ENCODE assay signal across 8 cellular contexts in genomic region chr16:30353438-30354129, GRCh38. TPM values are rescaled to one million over a fixed set of nuclear protein-coding genes. Genes with fewer than 3 reads are reported as not detected.
DNase-seq lines count a peak whose midpoint lies in the region; ATAC-seq, FAIRE-seq and TF ChIP-seq lines count a peak whose summit lies in the region.

No MANE protein-coding gene starts in this region.

- FAIRE-seq in GM12878 (lab: Jason Lieb, UNC): no peak

- SMC1A ChIA-PET in GM12878 (lab: Charles Lee; ENCODE audit: uncharacterized antibody, unreplicated experiment): interaction anchor here (0.8 to 2.0 kb wide), 3 partner anchors 11 to 261 kb away, joined by 3 to 5 read pairs (median 4); no protein-coding TSS in a partner anchor

- no peak for TF ChIP-seq POLR2A in GM12878 (IDR thresholded peaks at IDR 0.05; ENCODE audit: low read depth, low read length)

- H3K4me1 ChIP-seq in heart right ventricle: peaks cover 26 to 51% (median 40%) of the 10 kb centered on the region in 9 donors
- peaks cover 4 to 53% of the 10 kb centered on the region in 2 donors for H3K4me1 ChIP-seq in right atrium auricular region
- H3K4me1 ChIP-seq in GM12878 (ENCODE audit: control insufficient read depth, insufficient read depth, low read length): peaks cover 40% of the 10 kb centered on the region
- H3K4me1 ChIP-seq in mucosa of stomach (ENCODE audit: control insufficient read depth, insufficient read depth, low read length): peaks cover 52% of the 10 kb centered on the region
- H3K4me1 ChIP-seq in aorta (ENCODE audit: control insufficient read depth in 1 of 2, insufficient read depth in 2 of 2, low read length in 2 of 2): no peaks in the 10 kb centered on the region

- in situ Hi-C loops in GM12878 (cut with MboI): no loop called here

- H3K36me3 ChIP-seq in heart right ventricle: peaks cover 0 to 66% (median 36%) of the 10 kb centered on the region in 9 donors
- H3K36me3 ChIP-seq in right atrium auricular region: peaks cover 48% of the 10 kb centered on the region
- H3K36me3 ChIP-seq in GM12878 (ENCODE audit: control insufficient read depth in 2 of 2, insufficient read depth in 2 of 2, low read length in 1 of 2): peaks cover 3 to 17% of the 10 kb centered on the region in 2 experiments
- peaks cover 30% of the 10 kb centered on the region for H3K36me3 ChIP-seq in mucosa of stomach (ENCODE audit: control insufficient read depth, insufficient read depth, low read length)
- H3K36me3 ChIP-seq in aorta (ENCODE audit: control insufficient read depth in 1 of 2, insufficient read depth in 2 of 2, low read length in 1 of 2): peaks cover 0 to 6% of the 10 kb centered on the region in 2 donors

- peaks cover 18% of the 10 kb centered on the region for H3K79me2 ChIP-seq in GM12878 (ENCODE audit: control insufficient read depth, insufficient read depth, low read length)

- peak overlapping the region; percentile 99; the same call in 1 of the 2 replicates for H3K4me2 ChIP-seq in GM12878 (ENCODE audit: control insufficient read depth, insufficient read depth)

- intact Hi-C loops in heart right ventricle (cut with DNase I): loop anchor here in 2 of 10 donors (10.0 kb wide), 2 partner anchors 51 to 61 kb away; partner anchors contain the start of gene ZNF771 (in 1 of the 2)
- intact Hi-C loops in GM12878 (cut with micrococcal nuclease; ENCODE audit: unreplicated experiment): loop anchor here (2.0 to 10.0 kb wide), 2 partner anchors 17 to 259 kb away; partner anchors contain the start of genes TBC1D10B, TBX6 and YPEL3
- intact Hi-C loops in aorta (cut with DNase I): loop anchor here in 1 of 2 donors (2.0 kb wide), 1 partner anchor 19 kb away; no protein-coding TSS in a partner anchor

- H3K9me3 ChIP-seq in heart right ventricle: no peaks in the 10 kb centered on the region
- H3K9me3 ChIP-seq in right atrium auricular region: no peaks in the 10 kb centered on the region
- no peaks in the 10 kb centered on the region for H3K9me3 ChIP-seq in GM12878 (replicated peaks; ENCODE audit: control insufficient read depth, insufficient read depth, low read length)
- no peaks in the 10 kb centered on the region for H3K9me3 ChIP-seq in mucosa of stomach (ENCODE audit: control insufficient read depth, low read length)
- H3K9me3 ChIP-seq in aorta (ENCODE audit: control insufficient read depth, low read length): no peaks in the 10 kb centered on the region

- H3K27me3 ChIP-seq in heart right ventricle (no peaks in the 10 kb centered on the region), right atrium auricular region (no peaks in the 10 kb centered on the region), GM12878 (replicated peaks in 1 of 2; ENCODE audit: control insufficient read depth in 2 of 2, insufficient read depth in 2 of 2, low read length in 1 of 2) (no peaks in the 10 kb centered on the region), mucosa of stomach (ENCODE audit: control insufficient read depth, insufficient read depth, low read length) (no peaks in the 10 kb centered on the region), aorta (ENCODE audit: control insufficient read depth in 1 of 2, insufficient read depth in 2 of 2, low read length in 1 of 2) (no peaks in the 10 kb centered on the region)

- TF ChIP-seq EP300 in GM12878 (IDR thresholded peaks at IDR 0.05; ENCODE audit: borderline replicate concordance in 1 of 2, control insufficient read depth in 1 of 2, low read depth in 2 of 2, low read length in 2 of 2): no peak

- 89 to 91% methylated on average over 23 of the region's 23 CpGs for WGBS in heart right ventricle, 2 donors
- 88% methylated on average over 21 of the region's 23 CpGs for WGBS in GM12878 (ENCODE audit: insufficient coverage, insufficient replicate concordance, low lambda C conversion rate, missing lambda C conversion rate)
- 89 to 91% methylated on average over 20 to 23 of the region's 23 CpGs for WGBS in aorta, 2 donors

- TF ChIP-seq CTCF in heart right ventricle (IDR thresholded peaks at IDR 0.05): no peak
- no peak for TF ChIP-seq CTCF in right atrium auricular region (IDR thresholded peaks at IDR 0.05)
- TF ChIP-seq CTCF in GM12878 (IDR thresholded peaks at IDR 0.05 in 2 of 3, conservative IDR thresholded peaks at IDR 0.05 in 1 of 3; ENCODE audit: control insufficient read depth in 2 of 3, extremely low read depth in 1 of 3, insufficient read depth in 1 of 3, low read depth in 3 of 3, low read length in 3 of 3): no peak

- ATAC-seq in heart right ventricle: no peak
- ATAC-seq in GM12878: no peak
- no peak for ATAC-seq in aorta (ENCODE audit: low FRiP score)

- peak overlapping the region in 6 of 10 donors; percentile 19 to 99 (median 96) for H3K27ac ChIP-seq in heart right ventricle
- H3K27ac ChIP-seq in right atrium auricular region: peak overlapping the region in 1 of 2 donors; percentile 92
- H3K27ac ChIP-seq in GM12878 (ENCODE audit: control insufficient read depth, insufficient read depth): no peak overlapping the region
- no peak overlapping the region for H3K27ac ChIP-seq in aorta (ENCODE audit: low read depth in 1 of 2, low read length in 2 of 2)

- CTCF ChIA-PET in GM12878 (lab: Yijun Ruan, JAX): interaction anchor here (0.8 to 2.8 kb wide), 6 partner anchors 16 to 262 kb away, joined by 3 to 15 read pairs (median 4); partner anchors contain the start of genes TBC1D10B and ZNF771

- H3K9ac ChIP-seq in GM12878 (ENCODE audit: control insufficient read depth, insufficient read depth, low read length) (peak overlapping the region; percentile 88; the same call in 1 of the 2 replicates), mucosa of stomach (ENCODE audit: low read length) (peak overlapping the region; percentile 88)

- RAD21 ChIA-PET in GM12878 (lab: Charles Lee; ENCODE audit: unreplicated experiment): interaction anchor here (1.1 to 4.3 kb wide), 4 partner anchors 12 to 56 kb away, joined by 3 to 33 read pairs (median 8); partner anchors contain the start of gene TBC1D10B

- POLR2A ChIA-PET in GM12878 (lab: Charles Lee): interaction anchor here (0.6 to 3.8 kb wide), 7 partner anchors 12 to 227 kb away, joined by 3 to 21 read pairs (median 4); partner anchors contain the start of genes CORO1A, SEPTIN1 and TBC1D10B

- peaks cover 8% of the 10 kb centered on the region for H4K20me1 ChIP-seq in GM12878 (ENCODE audit: control insufficient read depth, insufficient read depth)

- H3K4me3 ChIP-seq in heart right ventricle (peak overlapping the region in 5 of 10 donors; percentile 74 to 99 (median 83)), right atrium auricular region (no peak overlapping the region), GM12878 (peak overlapping the region; percentile 94; the same call in 1 of the 2 replicates), mucosa of stomach (ENCODE audit: low read length) (no peak overlapping the region), aorta (ENCODE audit: low read length in 2 of 2) (no peak overlapping the region)

- TF ChIP-seq RAD21 in GM12878 (IDR thresholded peaks at IDR 0.05; ENCODE audit: insufficient read depth, low read depth, low read length): no peak

- no peak for DNase-seq in heart right ventricle
- DNase-seq in right atrium auricular region (ENCODE audit: low spot score): no peak
- no peak for DNase-seq in GM12878 (ENCODE audit: low read depth, low spot score)
- peak; percentile 43 to 69 for DNase-seq in aorta
- DNase-seq in GM19238 (ENCODE audit: insufficient read length, low spot score): no peak
- no peak for DNase-seq in middle frontal gyrus (ENCODE audit: extremely low spot score, low spot score)
- DNase-seq in T1000 (lab: John Stamatoyannopoulos, UW): no peak

- no peak overlapping the region for H2AFZ ChIP-seq in GM12878 (ENCODE audit: control insufficient read depth, low read depth, low read length)

- no TSS peak for BruUV-seq in GM12878 (replicated peaks; lab: Mats Ljungman, UMichigan)

RNA-seq across cellular contexts. Expression of gene CD2BP2, which starts 1.5 kb away (rescaled TPM):
- total RNA-seq in heart right ventricle: 10 to 100 TPM; 34.9 to 48.8 (median 38.8) TPM
- polyA plus RNA-seq in heart right ventricle: 10 to 100 TPM; 19.9 to 47.7 TPM
- 10 to 100 TPM; 22.0 to 39.3 TPM for total RNA-seq in right atrium auricular region
- 26.2 and 26.6 TPM in 2 replicates for total RNA-seq in GM12878 (2013; cell fraction: nucleolus; rRNA removed)
- total RNA-seq in GM12878 (2014; rRNA removed): 25.1 and 27.9 TPM in 2 replicates
- total RNA-seq in GM12878 (2014; rRNA removed; fragmentation: Illumina TruSeq; extraction: Trizol): 26.5 and 29.3 TPM in 2 replicates
- 47.9 and 52.8 TPM in 2 replicates for total RNA-seq in GM12878 (2021)
- polyA plus RNA-seq in GM12878 (2011; ENCODE audit: low read depth): 12.0 TPM
- polyA plus RNA-seq in GM12878 (2011; rRNA removed): 36.7 and 46.6 TPM in 2 replicates
- 35.0 and 46.2 TPM in 2 replicates for polyA plus RNA-seq in GM12878 (2011; cell fraction: cytosol; rRNA removed)
- polyA plus RNA-seq in GM12878 (2011; cell fraction: nucleus; rRNA removed): 87.1 and 99.3 TPM in 2 replicates
- 27.1 and 34.5 TPM in 2 replicates for polyA plus RNA-seq in GM12878 (2012)
- 26.8 and 33.3 TPM in 2 replicates for polyA plus RNA-seq in GM12878 (2014; fragmentation: Illumina TruSeq; extraction: Trizol)
- polyA plus RNA-seq in GM12878 (2014; fragmentation: Nextera tagmentation; extraction: Ambion mirVana): 1 to 10 TPM; 3.3 to 5.5 TPM
- 34.3 and 35.8 TPM in 2 replicates for polyA plus RNA-seq in GM12878 (2014; rRNA removed)
- 10 to 100 TPM; 44.5 to 46.0 TPM for polyA plus RNA-seq in GM12878 (2016; fragmentation: Nextera tagmentation; extraction: Ambion mirVana)
- 12.2 and 21.0 TPM in 2 replicates for polyA minus RNA-seq in GM12878 (2011; rRNA and poly(A)+ RNA removed)
- polyA minus RNA-seq in GM12878 (2011; cell fraction: cytosol; rRNA and poly(A)+ RNA removed): 6.5 and 8.0 TPM in 2 replicates
- polyA minus RNA-seq in GM12878 (2011; cell fraction: nucleus; rRNA and poly(A)+ RNA removed): 13.1 and 20.2 TPM in 2 replicates
- total RNA-seq in aorta: 10 to 100 TPM; 42.6 to 51.3 TPM
- polyA plus RNA-seq in aorta: 10 to 100 TPM; 23.4 to 51.1 TPM

RNA-seq across cellular contexts. Expression of gene TBC1D10B, which starts 16.7 kb away (rescaled TPM):
- 10 to 100 TPM; 18.0 to 27.7 (median 22.2) TPM for total RNA-seq in heart right ventricle
- 10 to 100 TPM; 25.1 to 30.0 TPM for polyA plus RNA-seq in heart right ventricle
- total RNA-seq in right atrium auricular region: 10 to 100 TPM; 20.0 to 22.3 TPM
- 28.6 and 35.9 TPM in 2 replicates for total RNA-seq in GM12878 (2013; cell fraction: nucleolus; rRNA removed)
- 19.5 and 25.5 TPM in 2 replicates for total RNA-seq in GM12878 (2014; rRNA removed)
- total RNA-seq in GM12878 (2014; rRNA removed; fragmentation: Illumina TruSeq; extraction: Trizol): 11.5 TPM in 2 replicates
- 44.0 and 51.2 TPM in 2 replicates for total RNA-seq in GM12878 (2021)
- 10.4 TPM for polyA plus RNA-seq in GM12878 (2011; ENCODE audit: low read depth)
- 6.4 and 11.4 TPM in 2 replicates for polyA plus RNA-seq in GM12878 (2011; rRNA removed)
- 26.7 and 26.8 TPM in 2 replicates for polyA plus RNA-seq in GM12878 (2011; cell fraction: cytosol; rRNA removed)
- 32.0 and 43.5 TPM in 2 replicates for polyA plus RNA-seq in GM12878 (2011; cell fraction: nucleus; rRNA removed)
- polyA plus RNA-seq in GM12878 (2012): 22.9 and 23.4 TPM in 2 replicates
- polyA plus RNA-seq in GM12878 (2014; fragmentation: Illumina TruSeq; extraction: Trizol): 15.7 and 19.0 TPM in 2 replicates
- polyA plus RNA-seq in GM12878 (2014; fragmentation: Nextera tagmentation; extraction: Ambion mirVana): 1 to 10 TPM; 2.2 to 4.4 TPM
- polyA plus RNA-seq in GM12878 (2014; rRNA removed): 26.2 and 30.7 TPM in 2 replicates
- polyA plus RNA-seq in GM12878 (2016; fragmentation: Nextera tagmentation; extraction: Ambion mirVana): 10 to 100 TPM in 1 of 2 experiments, 1 to 10 TPM in 1; 6.9 to 11.6 TPM
- 18.4 and 31.1 TPM in 2 replicates for polyA minus RNA-seq in GM12878 (2011; rRNA and poly(A)+ RNA removed)
- polyA minus RNA-seq in GM12878 (2011; cell fraction: cytosol; rRNA and poly(A)+ RNA removed): 17.8 and 19.3 TPM in 2 replicates
- 7.6 and 18.6 TPM in 2 replicates for polyA minus RNA-seq in GM12878 (2011; cell fraction: nucleus; rRNA and poly(A)+ RNA removed)
- total RNA-seq in aorta: 10 to 100 TPM; 30.7 to 38.0 TPM
- 10 to 100 TPM; 10.3 to 22.2 TPM for polyA plus RNA-seq in aorta

RNA-seq across cellular contexts. Expression of gene MYL11, which starts 21.0 kb away (rescaled TPM):
- total RNA-seq in heart right ventricle (not detected), right atrium auricular region (not detected), GM12878 (2014; rRNA removed) (not detected in 2 replicates), GM12878 (2014; rRNA removed; fragmentation: Illumina TruSeq; extraction: Trizol) (not detected in 2 replicates), GM12878 (2021) (not detected in 2 replicates), aorta (not detected)
- polyA plus RNA-seq in heart right ventricle (1 to 10 TPM in 1 of 2 donors, under 1 TPM in 1; 0.41 to 3.7 TPM), GM12878 (2011; rRNA removed) (0.61 TPM in 1 of 2 replicates, not detected in the other), GM12878 (2014; fragmentation: Illumina TruSeq; extraction: Trizol) (1.2 TPM in 1 of 2 replicates, not detected in the other), GM12878 (2014; fragmentation: Nextera tagmentation; extraction: Ambion mirVana) (under 1 TPM in 1 of 2 experiments, not detected in 1; 0.79 TPM), GM12878 (2014; rRNA removed) (0.19 and 2.5 TPM in 2 replicates), GM12878 (2016; fragmentation: Nextera tagmentation; extraction: Ambion mirVana) (under 1 TPM in 1 of 2 experiments, not detected in 1; 0.33 TPM), aorta (under 1 TPM in 1 of 2 donors, not detected in 1; 0.26 TPM)
- total RNA-seq in GM12878 (2013; cell fraction: nucleolus; rRNA removed): not detected in 2 replicates
- polyA plus RNA-seq in GM12878 (2011; ENCODE audit: low read depth): not detected
- 0.50 TPM in 1 of 2 replicates, not detected in the other for polyA plus RNA-seq in GM12878 (2011; cell fraction: cytosol; rRNA removed)
- polyA plus RNA-seq in GM12878 (2011; cell fraction: nucleus; rRNA removed): not detected in 2 replicates
- polyA plus RNA-seq in GM12878 (2012): 0.96 TPM in 1 of 2 replicates, not detected in the other
- not detected in 2 replicates for polyA minus RNA-seq in GM12878 (2011; rRNA and poly(A)+ RNA removed)
- not detected in 2 replicates for polyA minus RNA-seq in GM12878 (2011; cell fraction: cytosol; rRNA and poly(A)+ RNA removed)
- polyA minus RNA-seq in GM12878 (2011; cell fraction: nucleus; rRNA and poly(A)+ RNA removed): not detected in 2 replicates

RNA-seq across cellular contexts. Expression of gene SEPTIN1, which starts 28.8 kb away (rescaled TPM):
- total RNA-seq in heart right ventricle (1 to 10 TPM in 9 of 10 donors, under 1 TPM in 1; 0.97 to 6.8 (median 1.4) TPM), right atrium auricular region (under 1 TPM in 1 of 2 donors, not detected in 1; 0.35 TPM), GM12878 (2014; rRNA removed) (85.4 and 89.7 TPM in 2 replicates), GM12878 (2014; rRNA removed; fragmentation: Illumina TruSeq; extraction: Trizol) (47.7 and 52.6 TPM in 2 replicates), GM12878 (2021) (124 and 125 TPM in 2 replicates), aorta (1 to 10 TPM; 2.8 to 6.1 TPM)
- polyA plus RNA-seq in heart right ventricle (1 to 10 TPM in 1 of 2 donors, under 1 TPM in 1; 0.78 to 3.4 TPM), GM12878 (2011; rRNA removed) (42.5 and 62.5 TPM in 2 replicates), GM12878 (2014; fragmentation: Illumina TruSeq; extraction: Trizol) (85.0 and 130 TPM in 2 replicates), GM12878 (2014; fragmentation: Nextera tagmentation; extraction: Ambion mirVana) (10 to 100 TPM in 1 of 2 experiments, 1 to 10 TPM in 1; 2.8 to 16.0 TPM), GM12878 (2014; rRNA removed) (98.4 and 124 TPM in 2 replicates), GM12878 (2016; fragmentation: Nextera tagmentation; extraction: Ambion mirVana) (100 to 1,000 TPM; 147 to 153 TPM), aorta (1 to 10 TPM; 1.0 to 2.6 TPM)
- 58.7 and 62.2 TPM in 2 replicates for total RNA-seq in GM12878 (2013; cell fraction: nucleolus; rRNA removed)
- polyA plus RNA-seq in GM12878 (2011; ENCODE audit: low read depth): 39.5 TPM
- 104 and 113 TPM in 2 replicates for polyA plus RNA-seq in GM12878 (2011; cell fraction: cytosol; rRNA removed)
- 234 and 279 TPM in 2 replicates for polyA plus RNA-seq in GM12878 (2011; cell fraction: nucleus; rRNA removed)
- polyA plus RNA-seq in GM12878 (2012): 90.6 and 97.1 TPM in 2 replicates
- polyA minus RNA-seq in GM12878 (2011; rRNA and poly(A)+ RNA removed): 45.6 and 80.6 TPM in 2 replicates
- polyA minus RNA-seq in GM12878 (2011; cell fraction: cytosol; rRNA and poly(A)+ RNA removed): 16.0 and 19.1 TPM in 2 replicates
- 27.7 and 42.4 TPM in 2 replicates for polyA minus RNA-seq in GM12878 (2011; cell fraction: nucleus; rRNA and poly(A)+ RNA removed)

RNA-seq across cellular contexts. Expression of gene ZNF48, which starts 41.6 kb away (rescaled TPM):
- 1 to 10 TPM; 3.2 to 6.6 (median 5.4) TPM for total RNA-seq in heart right ventricle
- 1 to 10 TPM; 2.2 to 8.0 TPM for polyA plus RNA-seq in heart right ventricle
- total RNA-seq in right atrium auricular region: 10 to 100 TPM in 1 of 2 donors, 1 to 10 TPM in 1; 5.7 to 10.7 TPM
- 11.9 and 12.6 TPM in 2 replicates for total RNA-seq in GM12878 (2013; cell fraction: nucleolus; rRNA removed)
- total RNA-seq in GM12878 (2014; rRNA removed): 10.5 and 10.6 TPM in 2 replicates
- total RNA-seq in GM12878 (2014; rRNA removed; fragmentation: Illumina TruSeq; extraction: Trizol): 6.4 and 6.6 TPM in 2 replicates
- 11.1 and 12.0 TPM in 2 replicates for total RNA-seq in GM12878 (2021)
- 2.0 TPM for polyA plus RNA-seq in GM12878 (2011; ENCODE audit: low read depth)
- polyA plus RNA-seq in GM12878 (2011; rRNA removed): 3.2 and 4.0 TPM in 2 replicates
- polyA plus RNA-seq in GM12878 (2011; cell fraction: cytosol; rRNA removed): 5.7 and 5.9 TPM in 2 replicates
- polyA plus RNA-seq in GM12878 (2011; cell fraction: nucleus; rRNA removed): 7.3 and 8.5 TPM in 2 replicates
- 3.8 and 4.6 TPM in 2 replicates for polyA plus RNA-seq in GM12878 (2012)
- 1.3 and 4.5 TPM in 2 replicates for polyA plus RNA-seq in GM12878 (2014; fragmentation: Illumina TruSeq; extraction: Trizol)
- 1 to 10 TPM in 1 of 2 experiments, under 1 TPM in 1; 0.14 to 1.0 TPM for polyA plus RNA-seq in GM12878 (2014; fragmentation: Nextera tagmentation; extraction: Ambion mirVana)
- polyA plus RNA-seq in GM12878 (2014; rRNA removed): 7.0 and 8.6 TPM in 2 replicates
- 1 to 10 TPM in 1 of 2 experiments, under 1 TPM in 1; 0.88 to 1.2 TPM for polyA plus RNA-seq in GM12878 (2016; fragmentation: Nextera tagmentation; extraction: Ambion mirVana)
- 5.3 and 8.5 TPM in 2 replicates for polyA minus RNA-seq in GM12878 (2011; rRNA and poly(A)+ RNA removed)
- polyA minus RNA-seq in GM12878 (2011; cell fraction: cytosol; rRNA and poly(A)+ RNA removed): 2.8 and 3.8 TPM in 2 replicates
- polyA minus RNA-seq in GM12878 (2011; cell fraction: nucleus; rRNA and poly(A)+ RNA removed): 4.7 and 6.3 TPM in 2 replicates
- 1 to 10 TPM; 6.2 to 7.4 TPM for total RNA-seq in aorta
- polyA plus RNA-seq in aorta: 1 to 10 TPM; 3.4 to 4.9 TPM

Comparison
In these comparisons a context has a peak if more than half of its experiments do, and no peak if none do; other contexts are left out.
1. DNase-seq: peak in aorta (2 of 2); none in heart right ventricle (0 of 2), right atrium auricular region (single experiment), GM12878 (single experiment), GM19238 (single experiment), middle frontal gyrus (single experiment) and T1000 (single experiment).
2. H3K27ac ChIP-seq: peak in heart right ventricle (6 of 10); none in GM12878 (single experiment) and aorta (0 of 2).